8 cellular contexts compared by ENCODE assay signal in the genomic region with DNA sequence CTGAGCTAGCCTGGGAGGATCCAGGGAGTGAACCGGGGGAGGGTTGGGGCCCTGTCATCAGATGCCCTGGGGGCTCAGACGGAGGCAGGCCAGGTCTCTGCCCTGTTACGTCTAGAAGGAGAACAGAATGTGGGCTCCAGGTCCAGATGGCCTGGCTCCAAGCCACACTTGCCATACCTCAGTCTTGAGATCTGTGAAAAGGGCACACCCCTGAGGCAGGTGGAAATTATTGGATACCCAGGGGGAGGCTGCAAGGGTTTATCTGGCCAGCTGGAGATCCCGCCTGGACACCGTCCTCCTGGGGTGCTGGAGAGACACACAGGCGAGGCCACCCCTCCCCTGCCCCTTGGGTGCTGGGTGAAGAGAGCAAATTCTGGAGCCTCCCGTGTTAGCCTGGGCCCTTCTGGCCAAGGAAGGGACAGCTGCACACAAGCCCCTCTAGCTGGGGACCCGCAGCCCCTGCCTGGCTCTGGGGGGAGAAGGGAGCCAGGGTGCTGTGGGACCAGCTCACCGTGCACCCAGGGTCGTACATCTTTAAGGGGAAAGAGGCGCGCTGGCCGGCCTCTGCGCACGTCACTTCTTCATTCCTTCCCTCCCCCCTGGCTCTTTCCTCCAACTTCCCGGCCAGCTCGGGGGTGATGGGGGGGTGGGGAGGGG. TPM values are rescaled to one million over a fixed set of nuclear protein-coding genes. Genes with fewer than 3 reads are reported as not detected.
DNase-seq lines count a peak whose midpoint lies in the region; ATAC-seq and TF ChIP-seq lines count a peak whose summit lies in the region.

No MANE protein-coding gene starts in this region.

- TF ChIP-seq RAD21 in IMR-90 (IDR thresholded peaks at IDR 0.05; ENCODE audit: low read length), result no peak

- BruUV-seq in IMR-90 (replicated peaks; lab: Mats Ljungman, UMichigan), result no TSS peak

- H3K18ac ChIP-seq in IMR-90 (ENCODE audit: low read depth, low read length) (peak overlapping the region; percentile 92), trophoblast cell (ENCODE audit: low read length) (no peak overlapping the region)

- POLR2A ChIA-PET in IMR-90 (lab: Charles Lee; ENCODE audit: unreplicated experiment), result no interaction called here
- POLR2A ChIA-PET in activated CD8-positive, alpha-beta T cell treated with anti-CD3 and anti-CD28 coated beads for 36 hours (lab: Charles Lee), result interaction anchor here (1.2 kb wide), 1 partner anchor 9 kb away, joined by 7 read pairs; no protein-coding TSS in a partner anchor

- peak overlapping the region in 2 of 3 donors; percentile 43 to 78 for H3K27ac Mint-ChIP-seq in CD4-positive, CD25-positive, alpha-beta regulatory T cell
- peak overlapping the region; percentile 12 for H3K27ac Mint-ChIP-seq in activated CD8-positive, alpha-beta T cell treated with anti-CD3 and anti-CD28 coated beads for 36 hours

- no peak; the same call in 1 of the 2 replicates for TF ChIP-seq POLR2A in IMR-90 (IDR thresholded peaks at IDR 0.05; ENCODE audit: low read depth, low read length)

- H4K20me1 ChIP-seq in IMR-90 (ENCODE audit: insufficient read depth, low read length), result peaks cover 66% of the 10 kb centered on the region

- WGBS in IMR-90 (ENCODE audit: extremely low coverage in 2 of 2, insufficient read length in 1 of 2), 2 experiments, result no CpG with 5 or more reads among the region's 17 CpGs
- WGBS in trophoblast cell (ENCODE audit: extremely low coverage, insufficient coverage, insufficient read length), result no CpG with 5 or more reads among the region's 17 CpGs

- H2BK5ac ChIP-seq in IMR-90 (ENCODE audit: low read depth, low read length, poor library complexity, severe bottlenecking) (peak overlapping the region; percentile 99), trophoblast cell (ENCODE audit: low read depth, low read length, poor library complexity) (no peak overlapping the region)

- H3K9me1 ChIP-seq in IMR-90 (ENCODE audit: insufficient read depth, low read length), result peaks cover 6% of the 10 kb centered on the region; the same call in 1 of the 2 replicates

- H2AFZ ChIP-seq in IMR-90 (replicated peaks; ENCODE audit: low read length, poor library complexity), result peak overlapping the region; percentile 85
- no peak overlapping the region for H2AFZ ChIP-seq in trophoblast cell (ENCODE audit: insufficient read depth, low read length, poor library complexity)

- ATAC-seq in CD4-positive, CD25-positive, alpha-beta regulatory T cell (ENCODE audit: low read depth in 2 of 2), result no peak
- ATAC-seq in IMR-90 (ENCODE audit: low read depth) (peak; percentile 45), GM21576 (IDR thresholded peaks at IDR 0.05; ENCODE audit: unreplicated experiment) (no peak), GM19467 (IDR thresholded peaks at IDR 0.05; ENCODE audit: unreplicated experiment) (no peak), GM18870 (IDR thresholded peaks at IDR 0.05; ENCODE audit: unreplicated experiment) (no peak)
- no peak for ATAC-seq in activated CD8-positive, alpha-beta T cell treated with anti-CD3 and anti-CD28 coated beads for 36 hours

- H2AK9ac ChIP-seq in IMR-90 (replicated peaks; ENCODE audit: low read depth, low read length, poor library complexity), result peak overlapping the region; percentile 98

- no peaks in the 10 kb centered on the region for H3K27me3 ChIP-seq in CD4-positive, CD25-positive, alpha-beta regulatory T cell (ENCODE audit: control insufficient read depth, insufficient read depth, low read length)
- H3K27me3 ChIP-seq in IMR-90 (ENCODE audit: control insufficient read depth, insufficient read depth, low read length) (no peaks in the 10 kb centered on the region), trophoblast cell (ENCODE audit: insufficient read depth, low read length) (peaks cover 91% of the 10 kb centered on the region)

- H3K4me1 Mint-ChIP-seq in CD4-positive, CD25-positive, alpha-beta regulatory T cell, result peaks cover 0 to 61% (median 32%) of the 10 kb centered on the region in 4 donors
- peaks cover 46% of the 10 kb centered on the region for H3K4me1 Mint-ChIP-seq in activated CD8-positive, alpha-beta T cell treated with anti-CD3 and anti-CD28 coated beads for 36 hours (ENCODE audit: low read depth)

- H4K5ac ChIP-seq in IMR-90 (ENCODE audit: low read depth, low read length), result peak overlapping the region; percentile 72

- H3K4me1 ChIP-seq in CD4-positive, CD25-positive, alpha-beta regulatory T cell (ENCODE audit: control insufficient read depth, insufficient read depth, low read length, poor library complexity, severe bottlenecking), result peaks cover 35% of the 10 kb centered on the region
- H3K4me1 ChIP-seq in IMR-90 (ENCODE audit: control insufficient read depth, insufficient read depth, low read length), result peaks cover 33% of the 10 kb centered on the region
- H3K4me1 ChIP-seq in trophoblast cell (ENCODE audit: control insufficient read depth in 1 of 2, insufficient read depth in 2 of 2, low read length in 2 of 2), result no peaks in the 10 kb centered on the region

- H3K4me3 Mint-ChIP-seq in CD4-positive, CD25-positive, alpha-beta regulatory T cell, result peak overlapping the region; percentile 37 to 86 (median 80)
- H3K4me3 Mint-ChIP-seq in activated CD8-positive, alpha-beta T cell treated with anti-CD3 and anti-CD28 coated beads for 36 hours, result peak overlapping the region; percentile 68

- H3K79me2 ChIP-seq in trophoblast cell (ENCODE audit: control insufficient read depth, insufficient read depth, low read length, poor library complexity), result no peaks in the 10 kb centered on the region

- TF ChIP-seq CTCF in IMR-90 (conservative IDR thresholded peaks at IDR 0.05; ENCODE audit: low read depth, low read length), result no peak
- no peak for TF ChIP-seq CTCF in activated CD8-positive, alpha-beta T cell treated with anti-CD3 and anti-CD28 coated beads for 36 hours (IDR thresholded peaks at IDR 0.05)

- H3K9me3 ChIP-seq in CD4-positive, CD25-positive, alpha-beta regulatory T cell (ENCODE audit: control insufficient read depth in 2 of 2, low read length in 2 of 2), result no peaks in the 10 kb centered on the region
- H3K9me3 ChIP-seq in IMR-90 (ENCODE audit: control insufficient read depth, insufficient read depth, low read length), result no peaks in the 10 kb centered on the region
- peaks cover 8% of the 10 kb centered on the region for H3K9me3 ChIP-seq in trophoblast cell (ENCODE audit: insufficient read depth, low read depth, low read length)

- CTCF ChIA-PET in IMR-90 (lab: Yijun Ruan, JAX), result no interaction called here
- CTCF ChIA-PET in activated CD8-positive, alpha-beta T cell treated with anti-CD3 and anti-CD28 coated beads for 36 hours (lab: Charles Lee), result no interaction called here

- H4K8ac ChIP-seq in IMR-90 (ENCODE audit: low read depth in 2 of 2, low read length in 2 of 2), result peak overlapping the region; percentile 78 to 88
- no peak overlapping the region for H4K8ac ChIP-seq in trophoblast cell (ENCODE audit: low read depth, low read length)

- in situ Hi-C loops in IMR-90 (cut with MboI; ENCODE audit: low sequenced_read_pairs), result no loop called here

- no peak overlapping the region for H4K12ac ChIP-seq in trophoblast cell (ENCODE audit: low read depth, low read length)

- H3K4me3 ChIP-seq in CD4-positive, CD25-positive, alpha-beta regulatory T cell (ENCODE audit: low read depth, low read length), result no peak overlapping the region
- peak overlapping the region; percentile 89 for H3K4me3 ChIP-seq in IMR-90 (ENCODE audit: insufficient read depth, low read depth, low read length)
- H3K4me3 ChIP-seq in trophoblast cell (ENCODE audit: low read depth, low read length), result no peak overlapping the region

- no peak for DNase-seq in CD4-positive, CD25-positive, alpha-beta regulatory T cell
- DNase-seq in IMR-90 (peak; percentile 66), glomerular visceral epithelial cell (ENCODE audit: extremely low spot score) (peak; percentile 67), trophoblast cell (peak; percentile 93 to 94)
- peak; percentile 39 for DNase-seq in activated CD8-positive, alpha-beta T cell treated with anti-CD3 and anti-CD28 coated beads for 36 hours

- peak overlapping the region; percentile 90 for H3K4me2 ChIP-seq in IMR-90 (ENCODE audit: low read depth, low read length)
- no peak overlapping the region for H3K4me2 ChIP-seq in trophoblast cell (ENCODE audit: low read length)

- H3K14ac ChIP-seq in IMR-90 (replicated peaks; ENCODE audit: low read depth, low read length) (peak overlapping the region; percentile 95), trophoblast cell (ENCODE audit: low read length) (no peak overlapping the region)

- H3K9ac ChIP-seq in IMR-90 (ENCODE audit: low read depth, low read length), result peak overlapping the region; percentile 93
- no peak overlapping the region for H3K9ac ChIP-seq in trophoblast cell (ENCODE audit: low read length)

- peaks cover 0 to 1% (median 0%) of the 10 kb centered on the region in 7 donors for H3K9me3 Mint-ChIP-seq in CD4-positive, CD25-positive, alpha-beta regulatory T cell
- no peaks in the 10 kb centered on the region for H3K9me3 Mint-ChIP-seq in activated CD8-positive, alpha-beta T cell treated with anti-CD3 and anti-CD28 coated beads for 36 hours

- no peaks in the 10 kb centered on the region for H3K36me3 ChIP-seq in CD4-positive, CD25-positive, alpha-beta regulatory T cell (ENCODE audit: control insufficient read depth, insufficient read depth, low read length)
- H3K36me3 ChIP-seq in IMR-90 (ENCODE audit: control insufficient read depth, insufficient read depth, low read length), result no peaks in the 10 kb centered on the region
- H3K36me3 ChIP-seq in trophoblast cell (ENCODE audit: control insufficient read depth in 1 of 2, insufficient read depth in 2 of 2, low read length in 2 of 2), result no peaks in the 10 kb centered on the region

- H2BK120ac ChIP-seq in IMR-90 (ENCODE audit: low read depth, low read length), result peak overlapping the region; percentile 90
- no peak overlapping the region for H2BK120ac ChIP-seq in trophoblast cell (ENCODE audit: insufficient read depth, low read length, poor library complexity)

- no peaks in the 10 kb centered on the region for H3K36me3 Mint-ChIP-seq in CD4-positive, CD25-positive, alpha-beta regulatory T cell
- no peaks in the 10 kb centered on the region for H3K36me3 Mint-ChIP-seq in activated CD8-positive, alpha-beta T cell treated with anti-CD3 and anti-CD28 coated beads for 36 hours (ENCODE audit: low read depth)

- H3K27me3 Mint-ChIP-seq in CD4-positive, CD25-positive, alpha-beta regulatory T cell, result peaks cover 41% of the 10 kb centered on the region
- no peaks in the 10 kb centered on the region for H3K27me3 Mint-ChIP-seq in activated CD8-positive, alpha-beta T cell treated with anti-CD3 and anti-CD28 coated beads for 36 hours

- H3K79me1 ChIP-seq in IMR-90 (ENCODE audit: low read depth in 1 of 2, low read length in 2 of 2) (peaks cover 11 to 66% of the 10 kb centered on the region in 2 experiments; a peak in 3 of 4 replicates), trophoblast cell (ENCODE audit: low read length) (no peaks in the 10 kb centered on the region)

- H2BK12ac ChIP-seq in trophoblast cell (ENCODE audit: low read length), result no peak overlapping the region

- peak overlapping the region; percentile 21; the same call in 1 of the 2 replicates for H2BK20ac ChIP-seq in IMR-90 (ENCODE audit: low read depth, low read length)

- H3K4ac ChIP-seq in IMR-90 (ENCODE audit: low read depth, low read length) (peak overlapping the region; percentile 96), trophoblast cell (ENCODE audit: low read depth, low read length) (no peak overlapping the region)

- peak overlapping the region; percentile 87 for H3K56ac ChIP-seq in IMR-90 (ENCODE audit: extremely low read depth, insufficient read depth, low read length)

- H3K23ac ChIP-seq in IMR-90 (ENCODE audit: low read depth, low read length) (peak overlapping the region; percentile 74; the same call in 1 of the 2 replicates), trophoblast cell (ENCODE audit: low read length) (no peak overlapping the region)

- peak overlapping the region; percentile 95 for H4K91ac ChIP-seq in IMR-90 (ENCODE audit: insufficient read depth, low read depth, low read length)
- no peak overlapping the region for H4K91ac ChIP-seq in trophoblast cell (ENCODE audit: low read depth, low read length)

- no peak overlapping the region for H3K27ac ChIP-seq in CD4-positive, CD25-positive, alpha-beta regulatory T cell (ENCODE audit: insufficient read depth, low read length, poor library complexity, severe bottlenecking)
- H3K27ac ChIP-seq in IMR-90 (ENCODE audit: insufficient read depth, low read length) (peak overlapping the region; percentile 99), trophoblast cell (ENCODE audit: low read depth, low read length) (no peak overlapping the region)

- peak overlapping the region; percentile 19; the same call in 2 of the 3 replicates for H2BK15ac ChIP-seq in IMR-90 (ENCODE audit: low read depth, low read length)

- intact Hi-C loops in IMR-90 (cut with micrococcal nuclease), result no loop called here
- intact Hi-C loops in activated CD8-positive, alpha-beta T cell treated with anti-CD3 and anti-CD28 coated beads for 36 hours (cut with micrococcal nuclease), result no loop called here

- dilution Hi-C loops in IMR-90 (cut with HindIII; ENCODE audit: low sequenced_read_pairs, unreplicated experiment), result no loop called here

- peak overlapping the region; percentile 85 for H2AK5ac ChIP-seq in IMR-90 (ENCODE audit: low read depth, low read length)
- H2AK5ac ChIP-seq in trophoblast cell (ENCODE audit: low read length), result no peak overlapping the region

RNA-seq across cellular contexts. Expression of a gene that starts 0.8 kb away (rescaled TPM):
- 17.8 TPM for total RNA-seq in CD4-positive, CD25-positive, alpha-beta regulatory T cell
- polyA plus RNA-seq in CD4-positive, CD25-positive, alpha-beta regulatory T cell, result 1 to 10 TPM; 3.7 to 5.8 (median 4.0) TPM
- 21.9 and 26.9 TPM in 2 replicates for total RNA-seq in IMR-90 (2012; rRNA removed)
- polyA plus RNA-seq in IMR-90 (2012; rRNA removed), result 29.2 and 32.1 TPM in 2 replicates
- polyA plus RNA-seq in IMR-90 (2012; cell fraction: cytosol; rRNA removed), result 19.6 and 28.1 TPM in 2 replicates
- polyA plus RNA-seq in IMR-90 (2012; cell fraction: nucleus; rRNA removed; ENCODE audit: low replicate concordance), result 23.6 and 45.1 TPM in 2 replicates
- 10 to 100 TPM; 19.0 to 20.8 TPM for total RNA-seq in activated CD8-positive, alpha-beta T cell treated with anti-CD3 and anti-CD28 coated beads for 36 hours
- polyA plus RNA-seq in trophoblast cell (2013), result 5.4 and 6.1 TPM in 2 replicates

Comparison
In these comparisons a context has a peak if more than half of its experiments do, and no peak if none do; other contexts are left out.
1. DNase-seq: peak in IMR-90 (single experiment), activated CD8-positive, alpha-beta T cell treated with anti-CD3 and anti-CD28 coated beads for 36 hours (single experiment), glomerular visceral epithelial cell (single experiment) and trophoblast cell (2 of 2); none in CD4-positive, CD25-positive, alpha-beta regulatory T cell (0 of 3).